11 cellular contexts compared by ENCODE assay signal in the genomic region with DNA sequence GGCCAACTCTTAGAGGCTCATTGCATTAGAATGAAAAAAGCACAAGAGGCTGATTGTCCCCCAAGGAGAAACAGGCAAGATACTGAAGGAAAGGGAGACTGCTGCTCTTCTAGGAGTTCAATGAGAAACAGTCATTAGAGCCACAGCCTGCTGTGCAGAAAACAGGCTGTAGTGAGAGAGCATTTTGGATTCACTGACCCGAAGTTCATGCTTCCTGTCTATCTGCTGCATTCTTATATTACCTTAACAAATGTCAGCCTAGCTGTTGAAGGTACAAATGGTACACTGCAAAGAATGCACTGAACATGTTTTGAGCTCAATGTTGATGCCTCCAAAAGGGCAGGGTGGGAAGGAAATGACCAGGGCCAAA.
DNase-seq lines count a peak whose midpoint lies in the region; ATAC-seq and TF ChIP-seq lines count a peak whose summit lies in the region.
"Had no signal": no experiment of that assay in that cellular context is flagged by ENCODE, and none has a peak within 500 bp of the region (broad histone marks: within the 10 kb centered on the region; RNA-seq: fewer than 3 reads in every experiment).

No MANE protein-coding gene starts in this region.

- no peaks in the 10 kb centered on the region for H3K9me3 ChIP-seq in neural progenitor cell (ENCODE audit: low read depth)
- no peaks in the 10 kb centered on the region for H3K9me3 ChIP-seq in lower lobe of right lung

- no peaks in the 10 kb centered on the region for H3K9me3 Mint-ChIP-seq in neural progenitor cell
- no peaks in the 10 kb centered on the region for H3K9me3 Mint-ChIP-seq in activated T-cell treated with anti-CD3 and anti-CD28 coated beads, Interleukin-2, amount 50 U/mL, for 24 hours

- H3K27me3 ChIP-seq in neural progenitor cell (no peaks in the 10 kb centered on the region), lower lobe of right lung (ENCODE audit: low read depth) (no peaks in the 10 kb centered on the region)

- H3K27ac ChIP-seq in neural progenitor cell (no peak overlapping the region), lower lobe of right lung (no peak overlapping the region)

- peaks cover 22% of the 10 kb centered on the region for H3K4me1 Mint-ChIP-seq in neural progenitor cell
- H3K4me1 Mint-ChIP-seq in activated T-cell treated with anti-CD3 and anti-CD28 coated beads, Interleukin-2, amount 50 U/mL, for 24 hours (ENCODE audit: low read depth) = peaks cover 1% of the 10 kb centered on the region

- H3K27me3 Mint-ChIP-seq in neural progenitor cell (ENCODE audit: insufficient read depth, low read depth) = peaks cover 4% of the 10 kb centered on the region
- peaks cover 14% of the 10 kb centered on the region for H3K27me3 Mint-ChIP-seq in activated T-cell treated with anti-CD3 and anti-CD28 coated beads, Interleukin-2, amount 50 U/mL, for 24 hours

- H3K27ac Mint-ChIP-seq in neural progenitor cell = no peak overlapping the region
- no peak overlapping the region for H3K27ac Mint-ChIP-seq in activated T-cell treated with anti-CD3 and anti-CD28 coated beads, Interleukin-2, amount 50 U/mL, for 24 hours

- intact Hi-C loops in lower lobe of right lung (cut with DNase I) = no loop called here

- peak; percentile 23 for ATAC-seq in GM19043 (IDR thresholded peaks at IDR 0.05; ENCODE audit: low read depth, unreplicated experiment)
- ATAC-seq in HG02610 (IDR thresholded peaks at IDR 0.05; ENCODE audit: unreplicated experiment) = peak; percentile 10
- peak; percentile 22 for ATAC-seq in HG03432 (IDR thresholded peaks at IDR 0.05; ENCODE audit: unreplicated experiment)
- ATAC-seq in lower lobe of right lung = no peak
- ATAC-seq: Right ventricle myocardium inferior; stimulated activated naive CD8-positive, alpha-beta T cell treated with anti-CD3 and anti-CD28 coated beads, Interleukin-15, Interleukin-2, amounts not matched to agents 100 U/mL and 50 U/mL, for 24 hours had no signal

- DNase-seq in neural progenitor cell (ENCODE audit: low spot score) = peak; percentile 2
- no peak for DNase-seq in NCI-H187 (lab: John Stamatoyannopoulos, UW)
- no peak for DNase-seq in activated T-cell treated with anti-CD3 and anti-CD28 coated beads, Interleukin-2, amount 50 U/mL, for 24 hours
- no peak for DNase-seq in stimulated activated CD4-positive, alpha-beta T cell treated with anti-CD3 and anti-CD28 coated beads, Interleukin-4, amount 100 ng/mL, for 24 hours
- no peak for DNase-seq in lower lobe of right lung
- DNase-seq: activated gamma-delta T cell; stimulated activated naive CD8-positive, alpha-beta T cell treated with anti-CD3 and anti-CD28 coated beads, Interleukin-15, Interleukin-2, amounts not matched to agents 100 U/mL and 50 U/mL, for 24 hours had no signal

- H3K4me3 ChIP-seq in neural progenitor cell (no peak overlapping the region), lower lobe of right lung (no peak overlapping the region)

- no peak overlapping the region for H2AFZ ChIP-seq in neural progenitor cell (replicated peaks)

- TF ChIP-seq CTCF in neural progenitor cell (IDR thresholded peaks at IDR 0.05) = no peak
- TF ChIP-seq CTCF in lower lobe of right lung (IDR thresholded peaks at IDR 0.05) = no peak

- H3K4me1 ChIP-seq in neural progenitor cell (peaks cover 18% of the 10 kb centered on the region), lower lobe of right lung (peaks cover 25% of the 10 kb centered on the region)

- no peak overlapping the region for H3K4me2 ChIP-seq in neural progenitor cell

- no peak overlapping the region for H3K4me3 Mint-ChIP-seq in neural progenitor cell
- H3K4me3 Mint-ChIP-seq in activated T-cell treated with anti-CD3 and anti-CD28 coated beads, Interleukin-2, amount 50 U/mL, for 24 hours = no peak overlapping the region

- H3K9ac ChIP-seq in neural progenitor cell = no peak overlapping the region

- no peaks in the 10 kb centered on the region for H3K36me3 ChIP-seq in neural progenitor cell
- no peaks in the 10 kb centered on the region for H3K36me3 ChIP-seq in lower lobe of right lung

- H3K36me3 Mint-ChIP-seq in neural progenitor cell = no peaks in the 10 kb centered on the region
- H3K36me3 Mint-ChIP-seq in activated T-cell treated with anti-CD3 and anti-CD28 coated beads, Interleukin-2, amount 50 U/mL, for 24 hours (ENCODE audit: low read depth) = no peaks in the 10 kb centered on the region

- no peaks in the 10 kb centered on the region for H4K20me1 ChIP-seq in neural progenitor cell (ENCODE audit: low read depth)

- no peaks in the 10 kb centered on the region for H3K79me2 ChIP-seq in neural progenitor cell (ENCODE audit: low read depth)

- H3F3A ChIP-seq in neural progenitor cell (ENCODE audit: low read depth) = no peaks in the 10 kb centered on the region

Comparison
In these comparisons a context has a peak if more than half of its experiments do, and no peak if none do; other contexts are left out.
1. ATAC-seq: peak in GM19043 (single experiment), HG02610 (single experiment) and HG03432 (single experiment); none in lower lobe of right lung (0 of 2).